ENCODE assay signal across 7 cellular contexts in the genomic region with DNA sequence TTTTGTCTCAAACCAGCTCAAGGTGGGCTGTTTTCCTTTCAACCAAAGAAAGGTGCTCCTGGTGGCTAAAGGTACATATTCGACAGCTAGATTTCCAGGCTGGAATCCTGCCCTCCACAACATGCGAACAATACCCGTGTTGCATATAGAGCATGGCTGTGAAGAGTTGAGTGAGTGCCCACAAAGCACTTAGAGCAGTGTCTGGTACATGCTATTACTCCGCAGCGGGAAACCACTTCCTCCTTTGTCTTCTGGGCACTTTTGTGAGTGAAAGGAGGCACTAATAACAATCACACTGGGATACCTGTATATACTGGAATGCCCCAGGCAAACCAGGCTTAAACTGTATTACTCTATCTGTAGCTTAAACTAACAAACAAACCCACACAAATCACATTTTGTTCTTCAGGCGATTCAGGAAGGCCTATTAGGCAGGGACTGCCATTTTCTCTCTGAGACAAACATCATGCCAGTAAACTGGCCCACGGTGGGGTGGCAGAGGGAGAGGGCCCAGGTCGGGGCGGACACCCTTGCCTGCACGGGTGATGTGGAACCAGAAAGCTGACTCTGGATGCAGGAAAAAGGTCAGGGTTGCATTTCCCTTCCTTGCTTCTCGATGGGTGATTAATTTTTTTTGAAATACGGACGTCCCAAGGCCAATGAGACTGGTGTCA. TPM values are rescaled to one million over a fixed set of nuclear protein-coding genes. Genes with fewer than 3 reads are reported as not detected.
A peak's percentile ranks its signal among the peaks of the same experiment; 100 is the strongest.
DNase-seq lines count a peak whose midpoint lies in the region; ATAC-seq, FAIRE-seq and TF ChIP-seq lines count a peak whose summit lies in the region.
"Not testable (repeated sequence)": the region's sequence is repeated elsewhere in the genome, so short reads cannot be mapped to it uniquely, and the experiment has no call there.
"Had no signal": no experiment of that assay in that cellular context is flagged by ENCODE, and none has a peak within 500 bp of the region (broad histone marks: within the 10 kb centered on the region; RNA-seq: fewer than 3 reads in every experiment).

No MANE protein-coding gene starts in this region.

- H3K79me2 ChIP-seq in DND-41 (ENCODE audit: insufficient read depth, low read length); PC-3 (ENCODE audit: low read length); K562 (ENCODE audit: control insufficient read depth, insufficient read depth, low read length): not testable (repeated sequence)

- not testable (repeated sequence) for H3K4me3 ChIP-seq in DND-41 (ENCODE audit: low read depth in 1 of 2, low read length in 2 of 2); PC-3 (ENCODE audit: low read length); K562

- not testable (repeated sequence) for BruUV-seq in PC-3 (replicated peaks; lab: Mats Ljungman, UMichigan); K562 (replicated peaks; lab: Mats Ljungman, UMichigan)

- TF ChIP-seq RAD21 in K562 (CRISPR knock-in tag; conservative IDR thresholded peaks at IDR 0.05 in 1 of 2, IDR thresholded peaks at IDR 0.05 in 1 of 2), result not testable (repeated sequence)

- H3K27me3 ChIP-seq in DND-41 (ENCODE audit: insufficient read depth, low read length, poor library complexity); PC-3 (ENCODE audit: low read length); K562 (ENCODE audit: control insufficient read depth in 2 of 2, insufficient read depth in 2 of 2, low read length in 2 of 2): not testable (repeated sequence)

- not testable (repeated sequence) for H3K4me1 ChIP-seq in DND-41 (ENCODE audit: insufficient read depth, low read length); PC-3 (ENCODE audit: insufficient read depth, low read length); K562 (replicated peaks in 1 of 2; ENCODE audit: control insufficient read depth in 2 of 2, insufficient read depth in 2 of 2, low read length in 2 of 2)

- CTCF ChIA-PET in PC-3 (lab: Charles Lee); activated CD8-positive, alpha-beta memory T cell treated with anti-CD3 and anti-CD28 coated beads, Interleukin-2, amount 10 ng/mL, durations not matched to agents 7 days and 5 days (lab: Charles Lee); K562 (lab: Yijun Ruan, JAX; ENCODE audit: low intra/inter-chr PET ratio): not testable (repeated sequence)

- H3F3A ChIP-seq in PC-3 (ENCODE audit: low read length, unreplicated experiment), result not testable (repeated sequence)

- H3K27ac Mint-ChIP-seq in activated CD8-positive, alpha-beta memory T cell treated with anti-CD3 and anti-CD28 coated beads, Interleukin-2, amount 10 ng/mL, durations not matched to agents 7 days and 5 days; memory B cell: not testable (repeated sequence)
- peak overlapping the region in 1 of 2 donors; percentile 33 for H3K27ac Mint-ChIP-seq in stimulated activated naive CD8-positive, alpha-beta T cell treated with anti-CD3 and anti-CD28 coated beads, Interleukin-15, amount 100 ng/mL, for 72 hours

- TF ChIP-seq EP300 in K562 (IDR thresholded peaks at IDR 0.05; ENCODE audit: low read length), result not testable (repeated sequence)

- H3K36me3 ChIP-seq in DND-41 (ENCODE audit: insufficient read depth, low read length); PC-3 (ENCODE audit: low read depth, low read length); K562 (ENCODE audit: control insufficient read depth, insufficient read depth, low read length): not testable (repeated sequence)

- H3K9me2 ChIP-seq in PC-3 (replicated peaks; ENCODE audit: low read length), result not testable (repeated sequence)

- H3K9me1 ChIP-seq in K562 (ENCODE audit: control insufficient read depth, insufficient read depth, low read length), result not testable (repeated sequence)

- not testable (repeated sequence) for TF ChIP-seq POLR2A in K562 (conservative IDR thresholded peaks at IDR 0.05)

- TF ChIP-seq CTCF in DND-41 (IDR thresholded peaks at IDR 0.05; ENCODE audit: borderline replicate concordance, extremely low read depth, low read length, poor library complexity, severe bottlenecking); PC-3 (conservative IDR thresholded peaks at IDR 0.05; ENCODE audit: low read depth, low read length); K562 (IDR thresholded peaks at IDR 0.05 in 2 of 3, conservative IDR thresholded peaks at IDR 0.05 in 1 of 3; ENCODE audit: insufficient read depth in 2 of 3, low read depth in 1 of 3, low read length in 3 of 3): not testable (repeated sequence)

- H3K9me3 ChIP-seq in DND-41 (ENCODE audit: insufficient read depth, low read length, severe bottlenecking); PC-3 (ENCODE audit: low read length); K562 (replicated peaks; ENCODE audit: control insufficient read depth, insufficient read depth, low read depth, low read length): not testable (repeated sequence)

- H3K27ac ChIP-seq in DND-41 (ENCODE audit: low read length); PC-3 (ENCODE audit: low read length); K562 (ENCODE audit: extremely low read depth, low read depth, low read length): not testable (repeated sequence)

- not testable (repeated sequence) for H3K9me3 Mint-ChIP-seq in activated CD8-positive, alpha-beta memory T cell treated with anti-CD3 and anti-CD28 coated beads, Interleukin-2, amount 10 ng/mL, durations not matched to agents 7 days and 5 days (ENCODE audit: low read depth); memory B cell; stimulated activated naive CD8-positive, alpha-beta T cell treated with anti-CD3 and anti-CD28 coated beads, Interleukin-15, amount 100 ng/mL, for 72 hours

- 50% methylated on average over 1 of the region's 13 CpGs for WGBS in K562 (ENCODE audit: insufficient coverage, low coverage, missing lambda C conversion rate)

- H3K27me3 Mint-ChIP-seq in activated CD8-positive, alpha-beta memory T cell treated with anti-CD3 and anti-CD28 coated beads, Interleukin-2, amount 10 ng/mL, durations not matched to agents 7 days and 5 days; memory B cell; stimulated activated naive CD8-positive, alpha-beta T cell treated with anti-CD3 and anti-CD28 coated beads, Interleukin-15, amount 100 ng/mL, for 72 hours: not testable (repeated sequence)

- not testable (repeated sequence) for H3K9ac ChIP-seq in DND-41 (ENCODE audit: low read depth, low read length); PC-3 (ENCODE audit: low read length); K562 (ENCODE audit: insufficient read depth in 1 of 2, low read depth in 2 of 2, low read length in 2 of 2)

- H4K20me1 ChIP-seq in DND-41 (ENCODE audit: insufficient read depth, low read length); PC-3 (ENCODE audit: low read length); K562 (replicated peaks; ENCODE audit: control insufficient read depth, insufficient read depth, low read length): not testable (repeated sequence)

- in situ Hi-C loops in K562 (cut with MboI), result loop anchor here (5.0 kb wide), 1 partner anchor 37 kb away; no protein-coding TSS in a partner anchor

- not testable (repeated sequence) for H2AFZ ChIP-seq in DND-41 (ENCODE audit: low read depth, low read length); PC-3 (ENCODE audit: low read length); K562 (ENCODE audit: low read depth, low read length)

- POLR2A ChIA-PET in PC-3 (lab: Charles Lee; ENCODE audit: unreplicated experiment); K562 (lab: Yijun Ruan, JAX): not testable (repeated sequence)

- H3K4me2 ChIP-seq in DND-41 (ENCODE audit: insufficient read depth, low read length); PC-3 (ENCODE audit: low read length); K562 (ENCODE audit: insufficient read depth, low read length): not testable (repeated sequence)

- ATAC-seq in DND-41 (ENCODE audit: insufficient read depth, low read depth) (peak; percentile 90), PC-3 (peak; percentile 41), memory B cell (ENCODE audit: low read depth) (peak; percentile 88)
- ATAC-seq in activated CD8-positive, alpha-beta memory T cell treated with anti-CD3 and anti-CD28 coated beads, Interleukin-2, amount 10 ng/mL, durations not matched to agents 7 days and 5 days, result peak; percentile 82
- not testable (repeated sequence) for ATAC-seq in K562
- peak; percentile 87 for ATAC-seq in stimulated activated naive CD8-positive, alpha-beta T cell treated with anti-CD3 and anti-CD28 coated beads, Interleukin-15, amount 100 ng/mL, for 72 hours

- H3K4me3 Mint-ChIP-seq in activated CD8-positive, alpha-beta memory T cell treated with anti-CD3 and anti-CD28 coated beads, Interleukin-2, amount 10 ng/mL, durations not matched to agents 7 days and 5 days; memory B cell; stimulated activated naive CD8-positive, alpha-beta T cell treated with anti-CD3 and anti-CD28 coated beads, Interleukin-15, amount 100 ng/mL, for 72 hours: not testable (repeated sequence)

- intact Hi-C loops in PC-3 (cut with micrococcal nuclease); K562 (cut with micrococcal nuclease): not testable (repeated sequence)

- not testable (repeated sequence) for H3K4me1 Mint-ChIP-seq in activated CD8-positive, alpha-beta memory T cell treated with anti-CD3 and anti-CD28 coated beads, Interleukin-2, amount 10 ng/mL, durations not matched to agents 7 days and 5 days; memory B cell
- H3K4me1 Mint-ChIP-seq in stimulated activated naive CD8-positive, alpha-beta T cell treated with anti-CD3 and anti-CD28 coated beads, Interleukin-15, amount 100 ng/mL, for 72 hours, result peaks cover 11% of the 10 kb centered on the region

- not testable (repeated sequence) for DNase-seq in DND-41; PC-3; K562 (ENCODE audit: extremely low read depth in 1 of 4, low spot score in 3 of 4); stimulated activated naive CD8-positive, alpha-beta T cell treated with anti-CD3 and anti-CD28 coated beads, Interleukin-15, amount 100 ng/mL, for 72 hours
- peak; percentile 36 for DNase-seq in activated CD8-positive, alpha-beta memory T cell treated with anti-CD3 and anti-CD28 coated beads, Interleukin-2, amount 10 ng/mL, durations not matched to agents 7 days and 5 days
- peak in 1 of 2 donors; percentile 9 for DNase-seq in memory B cell (ENCODE audit: low spot score in 2 of 2)

- not testable (repeated sequence) for H3K36me3 Mint-ChIP-seq in activated CD8-positive, alpha-beta memory T cell treated with anti-CD3 and anti-CD28 coated beads, Interleukin-2, amount 10 ng/mL, durations not matched to agents 7 days and 5 days; memory B cell

- peak; percentile 71 for FAIRE-seq in K562 (lab: Jason Lieb, UNC)

RNA-seq across cellular contexts. Expression of a gene that starts 9.6 kb away (rescaled TPM):
- 0.52 and 2.6 TPM in 2 replicates for total RNA-seq in PC-3 (2014; rRNA removed)
- 1 to 10 TPM; 3.5 to 5.5 TPM for total RNA-seq in activated CD8-positive, alpha-beta memory T cell treated with anti-CD3 and anti-CD28 coated beads, Interleukin-2, amount 10 ng/mL, durations not matched to agents 7 days and 5 days
- 17.6 and 59.1 TPM in 2 replicates for total RNA-seq in K562 (2011; cell fraction: chromatin; rRNA removed; ENCODE audit: low replicate concordance)
- 28.7 and 30.2 TPM in 2 replicates for total RNA-seq in K562 (2011; cell fraction: nucleolus; rRNA removed)
- 20.5 and 23.3 TPM in 2 replicates for total RNA-seq in K562 (2011; cell fraction: nucleoplasm; rRNA removed)
- 4.9 and 6.0 TPM in 2 replicates for total RNA-seq in K562 (2014; rRNA removed)
- 2.4 and 3.3 TPM in 2 replicates for total RNA-seq in K562 (2014; rRNA removed; fragmentation: Illumina TruSeq; extraction: Trizol)
- total RNA-seq in K562 (2015; rRNA removed; fragmentation: Illumina TruSeq; extraction: Trizol), result 7.0 and 7.4 TPM in 2 replicates
- total RNA-seq in K562 (2021), result 8.5 and 8.8 TPM in 2 replicates
- polyA plus RNA-seq in K562 (2011; rRNA removed), result 7.4 and 14.4 TPM in 2 replicates
- polyA plus RNA-seq in K562 (2011; cell fraction: cytosol; rRNA removed), result 9.6 and 14.8 TPM in 2 replicates
- polyA plus RNA-seq in K562 (2011; cell fraction: nucleus; rRNA removed), result 52.4 and 74.8 TPM in 2 replicates
- polyA plus RNA-seq in K562 (2012), result 9.3 and 10.8 TPM in 2 replicates
- 5.4 and 7.2 TPM in 2 replicates for polyA plus RNA-seq in K562 (2014; fragmentation: Illumina TruSeq; extraction: Trizol)
- under 1 TPM; 0.32 to 0.52 TPM for polyA plus RNA-seq in K562 (2014; fragmentation: Nextera tagmentation; extraction: Ambion mirVana)
- 6.0 and 6.9 TPM in 2 replicates for polyA plus RNA-seq in K562 (2014; rRNA removed)
- 6.6 and 10.2 TPM in 2 replicates for polyA minus RNA-seq in K562 (2011; rRNA and poly(A)+ RNA removed)
- polyA minus RNA-seq in K562 (2011; cell fraction: cytosol; rRNA and poly(A)+ RNA removed), result 3.5 and 4.3 TPM in 2 replicates
- 14.1 and 29.7 TPM in 2 replicates for polyA minus RNA-seq in K562 (2011; cell fraction: nucleus; rRNA and poly(A)+ RNA removed)

RNA-seq across cellular contexts. Expression of a gene that starts 23.1 kb away (rescaled TPM):
- total RNA-seq in PC-3 (2014; rRNA removed) (2.2 and 3.6 TPM in 2 replicates), K562 (2014; rRNA removed) (4.6 and 6.4 TPM in 2 replicates), K562 (2014; rRNA removed; fragmentation: Illumina TruSeq; extraction: Trizol) (2.2 and 3.5 TPM in 2 replicates), K562 (2015; rRNA removed; fragmentation: Illumina TruSeq; extraction: Trizol) (6.6 and 6.9 TPM in 2 replicates), K562 (2021) (7.6 and 9.3 TPM in 2 replicates)
- total RNA-seq in activated CD8-positive, alpha-beta memory T cell treated with anti-CD3 and anti-CD28 coated beads, Interleukin-2, amount 10 ng/mL, durations not matched to agents 7 days and 5 days, result 1 to 10 TPM; 2.3 to 3.4 TPM
- 26.8 and 57.5 TPM in 2 replicates for total RNA-seq in K562 (2011; cell fraction: chromatin; rRNA removed; ENCODE audit: low replicate concordance)
- 34.0 and 42.2 TPM in 2 replicates for total RNA-seq in K562 (2011; cell fraction: nucleolus; rRNA removed)
- 22.1 and 27.8 TPM in 2 replicates for total RNA-seq in K562 (2011; cell fraction: nucleoplasm; rRNA removed)
- polyA plus RNA-seq in K562 (2011; rRNA removed) (7.2 and 14.8 TPM in 2 replicates), K562 (2014; fragmentation: Illumina TruSeq; extraction: Trizol) (5.0 and 6.5 TPM in 2 replicates), K562 (2014; fragmentation: Nextera tagmentation; extraction: Ambion mirVana) (under 1 TPM; 0.27 to 0.50 TPM), K562 (2014; rRNA removed) (6.1 and 7.2 TPM in 2 replicates)
- polyA plus RNA-seq in K562 (2011; cell fraction: cytosol; rRNA removed), result 11.2 and 13.8 TPM in 2 replicates
- 42.4 and 58.8 TPM in 2 replicates for polyA plus RNA-seq in K562 (2011; cell fraction: nucleus; rRNA removed)
- polyA plus RNA-seq in K562 (2012), result 9.7 and 11.2 TPM in 2 replicates
- polyA minus RNA-seq in K562 (2011; rRNA and poly(A)+ RNA removed), result 5.8 and 10.2 TPM in 2 replicates
- 4.3 and 5.0 TPM in 2 replicates for polyA minus RNA-seq in K562 (2011; cell fraction: cytosol; rRNA and poly(A)+ RNA removed)
- 12.0 and 25.4 TPM in 2 replicates for polyA minus RNA-seq in K562 (2011; cell fraction: nucleus; rRNA and poly(A)+ RNA removed)

RNA-seq across cellular contexts. Expression of a gene that starts 33.1 kb away (rescaled TPM):
- total RNA-seq in PC-3 (2014; rRNA removed) (27.1 and 32.4 TPM in 2 replicates), K562 (2014; rRNA removed) (29.0 and 31.1 TPM in 2 replicates), K562 (2014; rRNA removed; fragmentation: Illumina TruSeq; extraction: Trizol) (9.3 and 13.1 TPM in 2 replicates), K562 (2015; rRNA removed; fragmentation: Illumina TruSeq; extraction: Trizol) (18.6 and 19.4 TPM in 2 replicates), K562 (2021) (27.6 and 28.5 TPM in 2 replicates)
- 10 to 100 TPM; 17.4 to 18.7 TPM for total RNA-seq in activated CD8-positive, alpha-beta memory T cell treated with anti-CD3 and anti-CD28 coated beads, Interleukin-2, amount 10 ng/mL, durations not matched to agents 7 days and 5 days
- 48.5 and 121 TPM in 2 replicates for total RNA-seq in K562 (2011; cell fraction: chromatin; rRNA removed; ENCODE audit: low replicate concordance)
- total RNA-seq in K562 (2011; cell fraction: nucleolus; rRNA removed), result 102 and 121 TPM in 2 replicates
- total RNA-seq in K562 (2011; cell fraction: nucleoplasm; rRNA removed), result 59.5 and 73.2 TPM in 2 replicates
- polyA plus RNA-seq in K562 (2011; rRNA removed) (11.9 and 25.1 TPM in 2 replicates), K562 (2014; fragmentation: Illumina TruSeq; extraction: Trizol) (30.4 and 31.8 TPM in 2 replicates), K562 (2014; fragmentation: Nextera tagmentation; extraction: Ambion mirVana) (1 to 10 TPM; 6.4 to 7.3 TPM), K562 (2014; rRNA removed) (31.9 and 35.1 TPM in 2 replicates)
- 31.8 and 33.4 TPM in 2 replicates for polyA plus RNA-seq in K562 (2011; cell fraction: cytosol; rRNA removed)
- 168 and 185 TPM in 2 replicates for polyA plus RNA-seq in K562 (2011; cell fraction: nucleus; rRNA removed)
- 27.9 and 39.5 TPM in 2 replicates for polyA plus RNA-seq in K562 (2012)
- 11.3 and 11.5 TPM in 2 replicates for polyA minus RNA-seq in K562 (2011; rRNA and poly(A)+ RNA removed)
- 9.3 and 12.2 TPM in 2 replicates for polyA minus RNA-seq in K562 (2011; cell fraction: cytosol; rRNA and poly(A)+ RNA removed)
- polyA minus RNA-seq in K562 (2011; cell fraction: nucleus; rRNA and poly(A)+ RNA removed), result 38.9 and 52.6 TPM in 2 replicates

RNA-seq across cellular contexts. Expression of a gene that starts 33.2 kb away (rescaled TPM):
- total RNA-seq in PC-3 (2014; rRNA removed) (not detected in 2 replicates), K562 (2014; rRNA removed) (0.45 and 0.77 TPM in 2 replicates), K562 (2014; rRNA removed; fragmentation: Illumina TruSeq; extraction: Trizol) (0.07 TPM in 1 of 2 replicates, not detected in the other), K562 (2015; rRNA removed; fragmentation: Illumina TruSeq; extraction: Trizol) (0.26 and 0.29 TPM in 2 replicates), K562 (2021) (1.3 and 1.4 TPM in 2 replicates)
- total RNA-seq in activated CD8-positive, alpha-beta memory T cell treated with anti-CD3 and anti-CD28 coated beads, Interleukin-2, amount 10 ng/mL, durations not matched to agents 7 days and 5 days, result under 1 TPM in 1 of 2 experiments, not detected in 1; 0.15 TPM
- total RNA-seq in K562 (2011; cell fraction: chromatin; rRNA removed; ENCODE audit: low replicate concordance), result 2.1 and 3.8 TPM in 2 replicates
- total RNA-seq in K562 (2011; cell fraction: nucleolus; rRNA removed), result 1.8 TPM in 2 replicates
- 0.76 and 0.81 TPM in 2 replicates for total RNA-seq in K562 (2011; cell fraction: nucleoplasm; rRNA removed)
- polyA plus RNA-seq in K562 (2011; rRNA removed) (0.10 and 0.26 TPM in 2 replicates), K562 (2014; fragmentation: Illumina TruSeq; extraction: Trizol) (0.18 and 0.19 TPM in 2 replicates), K562 (2014; fragmentation: Nextera tagmentation; extraction: Ambion mirVana) (under 1 TPM; 0.03 to 0.04 TPM), K562 (2014; rRNA removed) (0.27 and 0.50 TPM in 2 replicates)
- 0.13 and 0.19 TPM in 2 replicates for polyA plus RNA-seq in K562 (2011; cell fraction: cytosol; rRNA removed)
- polyA plus RNA-seq in K562 (2011; cell fraction: nucleus; rRNA removed), result 1.6 and 1.7 TPM in 2 replicates
- polyA plus RNA-seq in K562 (2012), result 0.66 and 1.9 TPM in 2 replicates
- polyA minus RNA-seq in K562 (2011; rRNA and poly(A)+ RNA removed), result 0.14 TPM in 1 of 2 replicates, not detected in the other
- not detected in 2 replicates for polyA minus RNA-seq in K562 (2011; cell fraction: cytosol; rRNA and poly(A)+ RNA removed)
- polyA minus RNA-seq in K562 (2011; cell fraction: nucleus; rRNA and poly(A)+ RNA removed), result 0.54 and 1.6 TPM in 2 replicates
- total RNA-seq: SK-MEL-5 had no signal

RNA-seq across cellular contexts. Expression of a gene that starts 46.0 kb away (rescaled TPM):
- 81.9 and 95.0 TPM in 2 replicates for total RNA-seq in PC-3 (2014; rRNA removed)
- 10 to 100 TPM; 88.2 to 93.2 TPM for total RNA-seq in activated CD8-positive, alpha-beta memory T cell treated with anti-CD3 and anti-CD28 coated beads, Interleukin-2, amount 10 ng/mL, durations not matched to agents 7 days and 5 days
- 247 and 681 TPM in 2 replicates for total RNA-seq in K562 (2011; cell fraction: chromatin; rRNA removed; ENCODE audit: low replicate concordance)
- 350 and 365 TPM in 2 replicates for total RNA-seq in K562 (2011; cell fraction: nucleolus; rRNA removed)
- 202 and 277 TPM in 2 replicates for total RNA-seq in K562 (2011; cell fraction: nucleoplasm; rRNA removed)
- 45.0 and 45.1 TPM in 2 replicates for total RNA-seq in K562 (2014; rRNA removed)
- total RNA-seq in K562 (2014; rRNA removed; fragmentation: Illumina TruSeq; extraction: Trizol), result 27.0 and 35.5 TPM in 2 replicates
- total RNA-seq in K562 (2015; rRNA removed; fragmentation: Illumina TruSeq; extraction: Trizol), result 33.6 and 34.5 TPM in 2 replicates
- 88.4 and 94.6 TPM in 2 replicates for total RNA-seq in K562 (2021)
- 38.8 and 84.8 TPM in 2 replicates for polyA plus RNA-seq in K562 (2011; rRNA removed)
- 32.7 and 35.6 TPM in 2 replicates for polyA plus RNA-seq in K562 (2011; cell fraction: cytosol; rRNA removed)
- polyA plus RNA-seq in K562 (2011; cell fraction: nucleus; rRNA removed), result 626 and 727 TPM in 2 replicates
- polyA plus RNA-seq in K562 (2012), result 63.3 and 102 TPM in 2 replicates
- polyA plus RNA-seq in K562 (2014; fragmentation: Illumina TruSeq; extraction: Trizol), result 45.1 and 50.3 TPM in 2 replicates
- polyA plus RNA-seq in K562 (2014; fragmentation: Nextera tagmentation; extraction: Ambion mirVana), result 1 to 10 TPM; 3.3 to 7.8 TPM
- polyA plus RNA-seq in K562 (2014; rRNA removed), result 58.3 and 61.3 TPM in 2 replicates
- 63.6 and 66.0 TPM in 2 replicates for polyA minus RNA-seq in K562 (2011; rRNA and poly(A)+ RNA removed)
- polyA minus RNA-seq in K562 (2011; cell fraction: cytosol; rRNA and poly(A)+ RNA removed), result 45.1 and 49.1 TPM in 2 replicates
- polyA minus RNA-seq in K562 (2011; cell fraction: nucleus; rRNA and poly(A)+ RNA removed), result 128 and 164 TPM in 2 replicates
